19 cellular contexts compared by ENCODE assay signal in genomic region chr10:71814923-71815411, GRCh38. TPM values are rescaled to one million over a fixed set of nuclear protein-coding genes. Genes with fewer than 3 reads are reported as not detected.
A peak's percentile ranks its signal among the peaks of the same experiment; 100 is the strongest.
DNase-seq lines count a peak whose midpoint lies in the region; ATAC-seq and TF ChIP-seq lines count a peak whose summit lies in the region.
"Had no signal": no experiment of that assay in that cellular context is flagged by ENCODE, and none has a peak within 500 bp of the region (broad histone marks: within the 10 kb centered on the region; RNA-seq: fewer than 3 reads in every experiment).

No MANE protein-coding gene starts in this region.

- no peaks in the 10 kb centered on the region for H3K27me3 Mint-ChIP-seq in H9 (ENCODE audit: low read depth)
- no peaks in the 10 kb centered on the region for H3K27me3 Mint-ChIP-seq in naive thymus-derived CD8-positive, alpha-beta T cell
- H3K27me3 Mint-ChIP-seq: activated CD4-positive, alpha-beta memory T cell treated with anti-CD3 and anti-CD28 coated beads for 36 hours had no signal

- TF ChIP-seq CTCF in H9 (conservative IDR thresholded peaks at IDR 0.05): peak; percentile 50
- peak; percentile 11 for TF ChIP-seq CTCF in choroid plexus epithelial cell (conservative IDR thresholded peaks at IDR 0.05; ENCODE audit: low read depth, low read length)

- no peak overlapping the region for H2AK5ac ChIP-seq in H9 (ENCODE audit: insufficient read length, low read length)
- no peak overlapping the region for H2AK5ac ChIP-seq in neuronal stem cell (ENCODE audit: low read depth, low read length)

- H3K36me3 Mint-ChIP-seq in H9 (ENCODE audit: insufficient read depth in 1 of 3, low read depth in 3 of 3): peaks cover 25 to 55% (median 52%) of the 10 kb centered on the region in 3 experiments; a peak in 6 of 7 replicates
- peaks cover 0 to 46% (median 10%) of the 10 kb centered on the region in 3 donors for H3K36me3 Mint-ChIP-seq in naive thymus-derived CD8-positive, alpha-beta T cell

- H2BK12ac ChIP-seq in H9 (ENCODE audit: insufficient read length, low read depth, low read length): no peak overlapping the region
- no peak overlapping the region for H2BK12ac ChIP-seq in neuronal stem cell (ENCODE audit: low read length)

- H3K9me3 ChIP-seq in H9 (ENCODE audit: control insufficient read depth, low read depth, low read length) (no peaks in the 10 kb centered on the region), neuronal stem cell (replicated peaks in 1 of 2; ENCODE audit: control insufficient read depth in 2 of 2, insufficient read depth in 1 of 2, low read depth in 1 of 2, low read length in 2 of 2) (no peaks in the 10 kb centered on the region)
- H3K9me3 ChIP-seq: stomach, tibial nerve had no signal

- H4K91ac ChIP-seq in H9 (ENCODE audit: insufficient read length, low read depth, low read length): no peak overlapping the region
- H4K91ac ChIP-seq in neuronal stem cell (ENCODE audit: low read depth, low read length, poor library complexity): no peak overlapping the region

- H4K8ac ChIP-seq in H9 (replicated peaks; ENCODE audit: insufficient read length, low read depth, low read length): no peak overlapping the region
- H4K8ac ChIP-seq in neuronal stem cell (ENCODE audit: low read depth, low read length): no peak overlapping the region

- POLR2A ChIA-PET in naive thymus-derived CD8-positive, alpha-beta T cell (lab: Charles Lee): no interaction called here

- H3K18ac ChIP-seq in H9 (ENCODE audit: insufficient read length, low read depth, low read length) (no peak overlapping the region), neuronal stem cell (ENCODE audit: low read length) (peak overlapping the region; percentile 49)

- no peak overlapping the region for H2BK15ac ChIP-seq in H9 (ENCODE audit: low read depth, low read length)
- H2BK15ac ChIP-seq in neuronal stem cell (ENCODE audit: low read length): no peak overlapping the region

- no peak for ATAC-seq in naive thymus-derived CD8-positive, alpha-beta T cell

- no peak overlapping the region for H4K5ac ChIP-seq in H9 (ENCODE audit: insufficient read length, low read depth, low read length)

- H3K14ac ChIP-seq in H9 (ENCODE audit: insufficient read depth, low read length) (no peak overlapping the region), neuronal stem cell (ENCODE audit: low read length) (no peak overlapping the region)

- H2BK120ac ChIP-seq in H9 (ENCODE audit: low read depth, low read length, poor library complexity, severe bottlenecking) (no peak overlapping the region), neuronal stem cell (ENCODE audit: low read depth, low read length) (no peak overlapping the region)

- no peaks in the 10 kb centered on the region for H3K9me3 Mint-ChIP-seq in H9
- no peaks in the 10 kb centered on the region for H3K9me3 Mint-ChIP-seq in naive thymus-derived CD8-positive, alpha-beta T cell
- H3K9me3 Mint-ChIP-seq: activated CD4-positive, alpha-beta memory T cell treated with anti-CD3 and anti-CD28 coated beads for 36 hours; brain; T-helper 1 cell treated with Interleukin-12 subunit alpha and Interleukin-12 subunit beta and Interleukin-4 antibody, amounts not matched to agents 30 μg/mL and 1 μg/mL, for 36 hours had no signal

- DNase-seq in ELF-1 (ENCODE audit: low read depth, low spot score) (peak; percentile 31), H9 (peak; percentile 62), choroid plexus epithelial cell (ENCODE audit: low read depth) (no peak), neuronal stem cell (ENCODE audit: low spot score) (no peak), DMS114 treated with DMSO at 0.1 percent for 48 hours (lab: John Stamatoyannopoulos, UW; ENCODE audit: unreplicated experiment) (no peak), CD1c-positive myeloid dendritic cell (ENCODE audit: extremely low spot score) (no peak), caudate nucleus (lab: John Stamatoyannopoulos, UW) (no peak)
- DNase-seq in naive thymus-derived CD8-positive, alpha-beta T cell: no peak
- DNase-seq: activated CD4-positive, alpha-beta memory T cell treated with anti-CD3 and anti-CD28 coated beads for 36 hours; activated effector memory CD4-positive, alpha-beta T cell treated with Interleukin-2 at 50 U/mL for 16 hours; mammary epithelial cell; NCI-H1105; NCI-H2029; NCI-H2227 treated with DMSO at 0.1 percent for 48 hours; stomach had no signal

- no peaks in the 10 kb centered on the region for H3K4me1 ChIP-seq in H9 (ENCODE audit: insufficient read depth, low read length)
- H3K4me1 ChIP-seq in neuronal stem cell (ENCODE audit: control insufficient read depth in 2 of 2, insufficient read depth in 1 of 2, low read depth in 1 of 2, low read length in 2 of 2): peaks cover 0 to 3% of the 10 kb centered on the region in 2 donors

- H3K4me3 ChIP-seq in choroid plexus epithelial cell (ENCODE audit: low read depth, low read length): no peak overlapping the region
- H3K4me3 ChIP-seq in neuronal stem cell (ENCODE audit: low read length in 2 of 2): no peak overlapping the region
- H3K4me3 ChIP-seq: PC-9, stomach, tibial nerve had no signal

- H2AFZ ChIP-seq in H9 (ENCODE audit: low read length) (no peak overlapping the region), neuronal stem cell (ENCODE audit: low read length) (no peak overlapping the region)
- H2AFZ ChIP-seq: PC-9 had no signal

- H3K9ac ChIP-seq in H9 (ENCODE audit: extremely low read depth, insufficient read length, low read length) (no peak overlapping the region), neuronal stem cell (ENCODE audit: low read depth, low read length, poor library complexity) (no peak overlapping the region)

- no peak overlapping the region for H3T11ph ChIP-seq in H9 (ENCODE audit: low read length)

- no peak overlapping the region for H3K56ac ChIP-seq in H9 (ENCODE audit: insufficient read length, low read depth, low read length)

- H3K79me1 ChIP-seq in H9 (ENCODE audit: insufficient read depth, low read depth, low read length, poor library complexity, severe bottlenecking): no peaks in the 10 kb centered on the region
- H3K79me1 ChIP-seq in neuronal stem cell (ENCODE audit: low read depth, low read length): peaks cover 2% of the 10 kb centered on the region

- no peak overlapping the region for H3K4me2 ChIP-seq in H9 (ENCODE audit: insufficient read depth, insufficient read length, low read length)
- H3K4me2 ChIP-seq in neuronal stem cell (ENCODE audit: insufficient read depth, low read length, poor library complexity, severe bottlenecking): no peak overlapping the region
- H3K4me2 ChIP-seq: PC-9 had no signal

- H2BK5ac ChIP-seq in H9 (ENCODE audit: insufficient read length, low read length): no peak overlapping the region
- peak overlapping the region; percentile 32 for H2BK5ac ChIP-seq in neuronal stem cell (ENCODE audit: low read length)

- no peaks in the 10 kb centered on the region for H3K79me2 ChIP-seq in H9 (ENCODE audit: insufficient read depth, low read length)

- no CpG with 5 or more reads among the region's 26 CpGs for WGBS in H9 (ENCODE audit: extremely low coverage, insufficient read length, low lambda C conversion rate)
- no CpG with 5 or more reads among the region's 26 CpGs for WGBS in neuronal stem cell (ENCODE audit: extremely low coverage in 2 of 2, insufficient read length in 2 of 2, insufficient replicate concordance in 1 of 2), 2 donors

- H3K27me3 ChIP-seq in H9 (ENCODE audit: insufficient read depth, low read length) (no peaks in the 10 kb centered on the region), neuronal stem cell (ENCODE audit: control insufficient read depth in 3 of 3, insufficient read depth in 3 of 3, low read depth in 1 of 3, low read length in 3 of 3) (no peaks in the 10 kb centered on the region)
- H3K27me3 ChIP-seq: tibial nerve had no signal

- no peak overlapping the region for H3K4me3 Mint-ChIP-seq in H9
- H3K4me3 Mint-ChIP-seq in naive thymus-derived CD8-positive, alpha-beta T cell: no peak overlapping the region
- H3K4me3 Mint-ChIP-seq: activated CD4-positive, alpha-beta memory T cell treated with anti-CD3 and anti-CD28 coated beads for 36 hours; brain; T-helper 1 cell treated with Interleukin-12 subunit alpha and Interleukin-12 subunit beta and Interleukin-4 antibody, amounts not matched to agents 30 μg/mL and 1 μg/mL, for 36 hours had no signal

- no peak overlapping the region; a peak in 1 of 7 replicates for H3K27ac Mint-ChIP-seq in H9
- peak overlapping the region in 3 of 10 donors; percentile 34 to 93 (median 43) for H3K27ac Mint-ChIP-seq in naive thymus-derived CD8-positive, alpha-beta T cell
- H3K27ac Mint-ChIP-seq: activated CD4-positive, alpha-beta memory T cell treated with anti-CD3 and anti-CD28 coated beads for 36 hours; T-helper 1 cell treated with Interleukin-12 subunit alpha and Interleukin-12 subunit beta and Interleukin-4 antibody, amounts not matched to agents 30 μg/mL and 1 μg/mL, for 36 hours had no signal

- H3K23ac ChIP-seq in H9 (ENCODE audit: insufficient read length, low read depth, low read length) (no peak overlapping the region), neuronal stem cell (ENCODE audit: low read depth, low read length, poor library complexity) (peak overlapping the region; percentile 34)

- no peak overlapping the region for H3K4ac ChIP-seq in H9 (ENCODE audit: low read depth, low read length)
- no peak overlapping the region for H3K4ac ChIP-seq in neuronal stem cell (ENCODE audit: low read length)

- peaks cover 0 to 2% of the 10 kb centered on the region in 2 experiments; a peak in 1 of 4 replicates for H3K4me1 Mint-ChIP-seq in H9
- H3K4me1 Mint-ChIP-seq in naive thymus-derived CD8-positive, alpha-beta T cell: peaks cover 0 to 2% (median 0%) of the 10 kb centered on the region in 4 donors

- H4K20me1 ChIP-seq in H9 (ENCODE audit: control insufficient read depth, insufficient read depth, insufficient read length): no peaks in the 10 kb centered on the region

- no peak overlapping the region for H2BK20ac ChIP-seq in H9 (ENCODE audit: low read depth, low read length, poor library complexity, severe bottlenecking)

- H3K36me3 ChIP-seq in neuronal stem cell (replicated peaks in 1 of 2; ENCODE audit: control insufficient read depth in 2 of 2, insufficient read depth in 2 of 2, low read length in 2 of 2): peaks cover 43 to 59% of the 10 kb centered on the region in 2 donors

- no peaks in the 10 kb centered on the region for H3K23me2 ChIP-seq in H9 (ENCODE audit: insufficient read length, low read depth, low read length, poor library complexity, severe bottlenecking)

- H3K27ac ChIP-seq in H9 (ENCODE audit: insufficient read length, low read depth, low read length) (no peak overlapping the region), neuronal stem cell (replicated peaks; ENCODE audit: low read length) (no peak overlapping the region), caudate nucleus (ENCODE audit: low read depth, low read length) (no peak overlapping the region)
- H3K27ac ChIP-seq: PC-9, stomach had no signal

RNA-seq across cellular contexts. Expression of gene PSAP, which starts 36.1 kb away (rescaled TPM):
- total RNA-seq in H9 (2021): 336 and 346 TPM in 2 replicates
- polyA plus RNA-seq in neuronal stem cell (2013, experiment 1 of 2): 264 TPM
- 263 TPM for polyA plus RNA-seq in neuronal stem cell (2013, experiment 2 of 2)
- 100 to 1,000 TPM; 203 to 206 TPM for total RNA-seq in naive thymus-derived CD8-positive, alpha-beta T cell
- polyA plus RNA-seq in naive thymus-derived CD8-positive, alpha-beta T cell: 100 to 1,000 TPM; 389 to 442 (median 398) TPM

RNA-seq across cellular contexts. Expression of gene VSIR, which starts 41.6 kb away (rescaled TPM):
- total RNA-seq in H9 (2021): 0.11 and 0.31 TPM in 2 replicates
- polyA plus RNA-seq in neuronal stem cell (2013, experiment 1 of 2): 0.29 TPM
- polyA plus RNA-seq in neuronal stem cell (2013, experiment 2 of 2): 0.48 TPM
- 100 to 1,000 TPM; 102 to 114 TPM for total RNA-seq in naive thymus-derived CD8-positive, alpha-beta T cell
- 100 to 1,000 TPM; 211 to 343 (median 262) TPM for polyA plus RNA-seq in naive thymus-derived CD8-positive, alpha-beta T cell

Comparison
In these comparisons a context has a peak if more than half of its experiments do, and no peak if none do; other contexts are left out.
1. DNase-seq: peak in ELF-1 (single experiment) and H9 (single experiment); none in choroid plexus epithelial cell (single experiment), neuronal stem cell (single experiment), DMS114 treated with DMSO at 0.1 percent for 48 hours (single experiment), CD1c-positive myeloid dendritic cell (single experiment), naive thymus-derived CD8-positive, alpha-beta T cell (0 of 10) and caudate nucleus (0 of 61).
2. RNA of gene VSIR, which starts 41.6 kb away (total RNA-seq): 102 to 114 TPM in naive thymus-derived CD8-positive, alpha-beta T cell; 0.11 to 0.31 TPM in H9; every median in the first group is over 10 times any median in the second.